In the genomic region with DNA sequence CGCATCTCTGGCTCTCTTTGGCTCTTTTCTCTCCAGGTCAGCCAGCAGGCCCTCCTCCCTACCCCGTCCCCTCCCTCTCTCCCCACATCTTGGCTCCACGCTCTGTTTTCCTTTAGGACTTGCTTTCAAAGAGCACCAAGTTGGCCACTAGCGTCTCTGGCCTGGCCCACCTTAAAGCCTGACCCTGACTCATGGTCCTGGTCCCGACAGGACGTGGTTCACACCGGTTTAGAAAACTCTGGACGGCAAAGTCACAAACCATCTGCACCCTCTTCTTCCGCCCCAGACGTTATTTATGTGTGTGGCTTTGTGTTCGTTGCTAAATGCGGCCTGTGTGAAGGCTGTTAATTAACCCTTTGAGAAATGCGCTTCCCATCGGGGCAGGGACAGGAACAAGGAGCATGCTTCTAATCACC, we compare ENCODE assay signal across 9 cellular contexts.
A peak's percentile ranks its signal among the peaks of the same experiment; 100 is the strongest.
DNase-seq lines count a peak whose midpoint lies in the region; ATAC-seq, FAIRE-seq and TF ChIP-seq lines count a peak whose summit lies in the region.
"Had no signal": no experiment of that assay in that cellular context is flagged by ENCODE, and none has a peak within 500 bp of the region (broad histone marks: within the 10 kb centered on the region; RNA-seq: fewer than 3 reads in every experiment).

No MANE protein-coding gene starts in this region.

- H3K4me1 Mint-ChIP-seq in IgD-negative memory B cell (peaks cover 12 to 18% (median 18%) of the 10 kb centered on the region in 3 donors), astrocyte (ENCODE audit: low read depth, unreplicated experiment) (peaks cover 17% of the 10 kb centered on the region)

- no peak for DNase-seq in astrocyte (ENCODE audit: low read depth)
- DNase-seq in left lung: no peak
- DNase-seq in activated naive CD4-positive, alpha-beta T cell treated with Interleukin-2 at 50 U/mL for 16 hours: no peak
- no peak for DNase-seq in NCI-H446 treated with DMSO at 0.1 percent for 48 hours (lab: John Stamatoyannopoulos, UW)
- no peak for DNase-seq in effector CD4-positive, alpha-beta T cell

- H3K4me1 ChIP-seq in astrocyte (ENCODE audit: insufficient read depth, low read length) (peaks cover 33% of the 10 kb centered on the region), left lung (peaks cover 28 to 75% of the 10 kb centered on the region in 2 donors), skeletal muscle tissue (ENCODE audit: control insufficient read depth in 3 of 3, insufficient read depth in 3 of 3, low read length in 3 of 3) (peaks cover 68 to 70% (median 70%) of the 10 kb centered on the region in 3 donors)

- intact Hi-C loops in left lung (cut with DNase I): loop anchor here in 1 of 2 donors (10.0 kb wide), 1 partner anchor 263 kb away; the partner anchor contains the start of gene ZFP36L2

- no peak overlapping the region for H3K9ac ChIP-seq in astrocyte (ENCODE audit: low read length)
- peak overlapping the region in 1 of 3 donors; percentile 45 for H3K9ac ChIP-seq in skeletal muscle tissue (ENCODE audit: low read depth in 1 of 3, low read length in 3 of 3)

- H3K4me2 ChIP-seq in astrocyte (ENCODE audit: low read length): no peak overlapping the region

- H3K36me3 ChIP-seq in astrocyte (ENCODE audit: insufficient read depth, low read length) (no peaks in the 10 kb centered on the region), left lung (no peaks in the 10 kb centered on the region), skeletal muscle tissue (ENCODE audit: control insufficient read depth in 3 of 3, insufficient read depth in 3 of 3, low read length in 3 of 3) (no peaks in the 10 kb centered on the region)

- no peaks in the 10 kb centered on the region for H3K9me3 ChIP-seq in astrocyte (ENCODE audit: insufficient read depth, low read depth, low read length)
- H3K9me3 ChIP-seq in left lung: no peaks in the 10 kb centered on the region
- no peaks in the 10 kb centered on the region for H3K9me3 ChIP-seq in skeletal muscle tissue (ENCODE audit: control insufficient read depth in 3 of 3, low read length in 3 of 3)

- no peaks in the 10 kb centered on the region for H3K27me3 ChIP-seq in astrocyte (ENCODE audit: insufficient read depth, low read length)
- peaks cover 0 to 5% of the 10 kb centered on the region in 2 donors for H3K27me3 ChIP-seq in left lung
- no peaks in the 10 kb centered on the region for H3K27me3 ChIP-seq in skeletal muscle tissue (ENCODE audit: control insufficient read depth in 3 of 3, insufficient read depth in 3 of 3, low read length in 3 of 3)

- H2AFZ ChIP-seq in astrocyte (ENCODE audit: low read depth, low read length): peak overlapping the region; percentile 44

- H3K9me3 Mint-ChIP-seq in IgD-negative memory B cell (no peaks in the 10 kb centered on the region), astrocyte (ENCODE audit: unreplicated experiment) (no peaks in the 10 kb centered on the region)

- TF ChIP-seq CTCF in astrocyte (IDR thresholded peaks at IDR 0.05; ENCODE audit: insufficient read depth, low read depth, low read length) (no peak), left lung (IDR thresholded peaks at IDR 0.05) (no peak)

- peaks cover 3% of the 10 kb centered on the region for H3K27me3 Mint-ChIP-seq in IgD-negative memory B cell
- peaks cover 24% of the 10 kb centered on the region for H3K27me3 Mint-ChIP-seq in astrocyte (ENCODE audit: low read depth, unreplicated experiment)

- H3K4me3 ChIP-seq in astrocyte (ENCODE audit: insufficient read depth, low read depth, low read length): no peak overlapping the region
- H3K4me3 ChIP-seq in left lung: no peak overlapping the region
- H3K4me3 ChIP-seq in skeletal muscle tissue (ENCODE audit: low read length in 3 of 3): peak overlapping the region in 1 of 3 donors; percentile 39

- FAIRE-seq in astrocyte (lab: Jason Lieb, UNC): no peak
- FAIRE-seq: frontal cortex had no signal

- H3K27ac Mint-ChIP-seq in IgD-negative memory B cell (peak overlapping the region in 1 of 3 donors; percentile 20), astrocyte (ENCODE audit: unreplicated experiment) (no peak overlapping the region)

- H3K79me2 ChIP-seq in astrocyte (ENCODE audit: insufficient read depth, low read length): no peaks in the 10 kb centered on the region

- H3K36me3 Mint-ChIP-seq in IgD-negative memory B cell: peaks cover 1% of the 10 kb centered on the region
- H3K36me3 Mint-ChIP-seq in astrocyte (ENCODE audit: low read depth, unreplicated experiment): no peaks in the 10 kb centered on the region

- peak; percentile 34 for ATAC-seq in left lung
- no peak for ATAC-seq in HG03378 (IDR thresholded peaks at IDR 0.05; ENCODE audit: unreplicated experiment)

- H3K27ac ChIP-seq in astrocyte (ENCODE audit: low read depth, low read length): no peak overlapping the region
- H3K27ac ChIP-seq in left lung: peak overlapping the region in 1 of 2 donors; percentile 74
- peak overlapping the region; percentile 91 for H3K27ac ChIP-seq in skeletal muscle tissue (ENCODE audit: low read depth, low read length)

- H3K4me3 Mint-ChIP-seq in IgD-negative memory B cell (peak overlapping the region in 3 of 4 donors; percentile 30 to 72 (median 71)), astrocyte (ENCODE audit: unreplicated experiment) (peak overlapping the region; percentile 35)

- no peaks in the 10 kb centered on the region for H4K20me1 ChIP-seq in astrocyte (ENCODE audit: insufficient read depth, low read length)
